In genomic region chr2:98900721-98901120, GRCh38 we compare ENCODE assay signal across 13 cellular contexts.
"Had no signal": no experiment of that assay in that cellular context is flagged by ENCODE, and none has a peak within 500 bp of the region (broad histone marks: within the 10 kb centered on the region; RNA-seq: fewer than 3 reads in every experiment).

No MANE protein-coding gene starts in this region.

- H3K9me3 ChIP-seq: esophagus squamous epithelium, prostate gland, tibial artery had no signal

- H3K4me3 ChIP-seq: esophagus squamous epithelium, prostate gland, tibial artery had no signal

- H3K27me3 Mint-ChIP-seq: activated naive CD8-positive, alpha-beta T cell; dendritic cell treated with granulocyte-macrophage colony-stimulating factor and Interleukin-4, amounts not matched to agents 40 ng/mL and 50 ng/mL, for 4 days had no signal

- H3K27ac ChIP-seq: esophagus squamous epithelium, prostate gland, tibial artery had no signal

- H3K36me3 Mint-ChIP-seq: activated naive CD8-positive, alpha-beta T cell had no signal

- H3K9me3 Mint-ChIP-seq: dendritic cell treated with granulocyte-macrophage colony-stimulating factor and Interleukin-4, amounts not matched to agents 40 ng/mL and 50 ng/mL, for 4 days had no signal

- H3K27me3 ChIP-seq: esophagus squamous epithelium, tibial artery had no signal

- H3K36me3 ChIP-seq: esophagus squamous epithelium, prostate gland, tibial artery had no signal

- ATAC-seq: left colon had no signal

- H3K27ac Mint-ChIP-seq: activated naive CD8-positive, alpha-beta T cell; dendritic cell treated with granulocyte-macrophage colony-stimulating factor and Interleukin-4, amounts not matched to agents 40 ng/mL and 50 ng/mL, for 4 days had no signal

- H3K4me3 Mint-ChIP-seq: activated naive CD8-positive, alpha-beta T cell; dendritic cell treated with granulocyte-macrophage colony-stimulating factor and Interleukin-4, amounts not matched to agents 40 ng/mL and 50 ng/mL, for 4 days had no signal

- DNase-seq: activated CD4-positive, alpha-beta T cell treated with anti-CD3 and anti-CD28 coated beads, Interleukin-2, amount 50 U/mL, for 1 hour; effector CD8-positive, alpha-beta T cell; esophagus squamous epithelium; left colon; mammary epithelial cell; stimulated activated CD8-positive, alpha-beta memory T cell treated with anti-CD3 and anti-CD28 coated beads, Interleukin-4, amount 100 ng/mL, for 48 hours; stimulated activated naive CD4-positive, alpha-beta T cell; T-helper 1 cell; T-helper 9 cell; tibial artery had no signal

- H3K4me1 ChIP-seq: prostate gland, tibial artery had no signal
